Comparison of ENCODE assay signal across 34 cellular contexts in genomic region chr2:179438653-179439052, GRCh38.
"Had no signal": no experiment of that assay in that cellular context is flagged by ENCODE, and none has a peak within 500 bp of the region (broad histone marks: within the 10 kb centered on the region; RNA-seq: fewer than 3 reads in every experiment).

No MANE protein-coding gene starts in this region.

- H3K4me3 ChIP-seq: ascending aorta, cardiac muscle cell, colonic mucosa, dorsolateral prefrontal cortex, gastroesophageal sphincter, hepatocyte, right atrium auricular region, smooth muscle cell, stomach, thyroid gland, upper lobe of right lung had no signal

- H3K9me3 Mint-ChIP-seq: activated CD4-positive, alpha-beta memory T cell treated with anti-CD3 and anti-CD28 coated beads for 36 hours; activated CD4-positive, alpha-beta T cell treated with anti-CD3 and anti-CD28 coated beads, Interleukin-2, amount 10 ng/mL, durations not matched to agents 24 days and 14 days; activated naive CD4-positive, alpha-beta T cell treated with anti-CD3 and anti-CD28 coated beads for 36 hours; activated naive CD8-positive, alpha-beta T cell treated with anti-CD3 and anti-CD28 coated beads, Interleukin-2, amount 10 ng/mL, durations not matched to agents 7 days and 5 days; activated T-helper 1 cell treated with anti-CD3 and anti-CD28 coated beads, Interleukin-12 subunit alpha, Interleukin-12 subunit beta, Interleukin-2, Interleukin-4 antibody, amounts not matched to agents 30 ng/mL and 10 ng/mL and 1 ng/mL, durations not matched to agents 14 hours and 24 hours and 36 hours; naive thymus-derived CD4-positive, alpha-beta T cell; stimulated activated memory B cell treated with anti-CD40 and anti-IgM and Interleukin-4, amounts not matched to agents 10 μg/mL and 1 μg/mL and 100 μg/mL, for 72 hours had no signal

- H2AFZ ChIP-seq: hepatocyte had no signal

- ATAC-seq: gastroesophageal sphincter; left cardiac atrium; naive thymus-derived CD4-positive, alpha-beta T cell; stimulated activated memory B cell treated with anti-CD40 and anti-IgM and Interleukin-4, amounts not matched to agents 10 μg/mL and 1 μg/mL and 100 μg/mL, for 72 hours; upper lobe of right lung had no signal

- H3K27ac Mint-ChIP-seq: activated CD4-positive, alpha-beta memory T cell treated with anti-CD3 and anti-CD28 coated beads for 36 hours; activated CD4-positive, alpha-beta T cell treated with anti-CD3 and anti-CD28 coated beads, Interleukin-2, amount 10 ng/mL, durations not matched to agents 24 days and 14 days; activated naive CD4-positive, alpha-beta T cell treated with anti-CD3 and anti-CD28 coated beads for 36 hours; activated naive CD8-positive, alpha-beta T cell treated with anti-CD3 and anti-CD28 coated beads, Interleukin-2, amount 10 ng/mL, durations not matched to agents 7 days and 5 days; activated T-helper 1 cell treated with anti-CD3 and anti-CD28 coated beads, Interleukin-12 subunit alpha, Interleukin-12 subunit beta, Interleukin-2, Interleukin-4 antibody, amounts not matched to agents 30 ng/mL and 10 ng/mL and 1 ng/mL, durations not matched to agents 14 hours and 24 hours and 36 hours; naive thymus-derived CD4-positive, alpha-beta T cell; stimulated activated memory B cell treated with anti-CD40 and anti-IgM and Interleukin-4, amounts not matched to agents 10 μg/mL and 1 μg/mL and 100 μg/mL, for 72 hours had no signal

- H3K9me3 ChIP-seq: ascending aorta, colonic mucosa, gastroesophageal sphincter, right atrium auricular region, stomach, thyroid gland, upper lobe of right lung had no signal

- H3K36me3 ChIP-seq: ascending aorta, cardiac muscle cell, colonic mucosa, gastroesophageal sphincter, right atrium auricular region, stomach, thyroid gland, upper lobe of right lung, WERI-Rb-1 had no signal

- DNase-seq: activated CD4-positive, alpha-beta memory T cell treated with anti-CD3 and anti-CD28 coated beads for 36 hours; activated CD4-positive, alpha-beta T cell treated with anti-CD3 and anti-CD28 coated beads, Interleukin-2, amount 10 ng/mL, durations not matched to agents 24 days and 14 days; activated CD4-positive, CD25-positive, alpha-beta regulatory T cell treated with anti-CD3 and anti-CD28 coated beads, Interleukin-2, amount 50 U/mL, for 72 hours; activated CD8-positive, alpha-beta memory T cell treated with anti-CD3 and anti-CD28 coated beads, Interleukin-2, amount 50 U/mL, for 4 hours; activated effector memory CD4-positive, alpha-beta T cell treated with anti-CD3 and anti-CD28 coated beads, Interleukin-2, amount 50 U/mL, for 16 hours; activated naive CD4-positive, alpha-beta T cell treated with anti-CD3 and anti-CD28 coated beads for 36 hours; activated naive CD8-positive, alpha-beta T cell treated with anti-CD3 and anti-CD28 coated beads, Interleukin-2, amount 10 ng/mL, durations not matched to agents 7 days and 5 days; activated T-cell treated with anti-CD3 and anti-CD28 coated beads, Interleukin-2, amount 50 U/mL, for 1 hour; cerebellar nuclear complex; colonic mucosa; dorsolateral prefrontal cortex; effector memory CD4-positive, alpha-beta T cell; erythroblast; islet precursor cell; left cardiac atrium; midbrain; naive thymus-derived CD4-positive, alpha-beta T cell; stimulated activated CD4-positive, alpha-beta T cell treated with anti-CD3 and anti-CD28 coated beads, Interleukin-1b, Interleukin-23, amount 100 ng/mL, for 48 hours; stimulated activated CD4-positive, alpha-beta T cell treated with anti-CD3 and anti-CD28 coated beads, Interleukin-4, amount 100 ng/mL, for 4 hours; stimulated activated CD8-positive, alpha-beta memory T cell treated with anti-CD3 and anti-CD28 coated beads, Interleukin-4, amount 100 ng/mL, for 48 hours; stomach; T1000; thyroid gland; upper lobe of right lung; WERI-Rb-1 had no signal

- H3K4me1 ChIP-seq: ascending aorta, colonic mucosa, stomach, thyroid gland, upper lobe of right lung had no signal

- H3K79me2 ChIP-seq: hepatocyte had no signal

- H3K27me3 ChIP-seq: ascending aorta, cardiac muscle cell, colonic mucosa, dorsolateral prefrontal cortex, gastroesophageal sphincter, hepatocyte, right atrium auricular region, stomach, thyroid gland, upper lobe of right lung had no signal

- H3K4me2 ChIP-seq: hepatocyte, smooth muscle cell had no signal

- H3K27ac ChIP-seq: ascending aorta, cardiac muscle cell, colonic mucosa, dorsolateral prefrontal cortex, gastroesophageal sphincter, hepatocyte, right atrium auricular region, stomach, thyroid gland, upper lobe of right lung, WERI-Rb-1 had no signal

- H3K36me3 Mint-ChIP-seq: activated CD4-positive, alpha-beta memory T cell treated with anti-CD3 and anti-CD28 coated beads for 36 hours; activated naive CD8-positive, alpha-beta T cell treated with anti-CD3 and anti-CD28 coated beads, Interleukin-2, amount 10 ng/mL, durations not matched to agents 7 days and 5 days; brain; naive thymus-derived CD4-positive, alpha-beta T cell; stimulated activated memory B cell treated with anti-CD40 and anti-IgM and Interleukin-4, amounts not matched to agents 10 μg/mL and 1 μg/mL and 100 μg/mL, for 72 hours had no signal
